ENCODE assay signal across 7 cellular contexts in genomic region chr9:125241863-125242739, GRCh38. TPM values are rescaled to one million over a fixed set of nuclear protein-coding genes. Genes with fewer than 3 reads are reported as not detected.
A peak's percentile ranks its signal among the peaks of the same experiment; 100 is the strongest.
DNase-seq lines count a peak whose midpoint lies in the region; ATAC-seq and TF ChIP-seq lines count a peak whose summit lies in the region.

No MANE protein-coding gene starts in this region.

- H3K4me3 Mint-ChIP-seq in GM23338 = peak overlapping the region; percentile 91
- peak overlapping the region; percentile 96 for H3K4me3 Mint-ChIP-seq in central memory CD8-positive, alpha-beta T cell

- peak; percentile 22 for ATAC-seq in GM23338
- peak; percentile 6 for ATAC-seq in central memory CD8-positive, alpha-beta T cell (replicated peaks; ENCODE audit: extremely low read depth, poor library complexity, severe bottlenecking)

- H3K27me3 Mint-ChIP-seq in GM23338 (ENCODE audit: insufficient read depth, low read depth, poor library complexity) = peaks cover 12% of the 10 kb centered on the region
- no peaks in the 10 kb centered on the region for H3K27me3 Mint-ChIP-seq in central memory CD8-positive, alpha-beta T cell

- TF ChIP-seq CTCF in GM13976 (IDR thresholded peaks at IDR 0.05; ENCODE audit: borderline replicate concordance, control extremely low read depth, extremely low read depth, insufficient read depth, missing control alignments) (no peak), GM23338 (conservative IDR thresholded peaks at IDR 0.05; ENCODE audit: low read depth in 2 of 2) (no peak), OCI-LY7 (conservative IDR thresholded peaks at IDR 0.05; ENCODE audit: low read length) (no peak), liver (IDR thresholded peaks at IDR 0.05; ENCODE audit: low read depth, low read length, missing input control) (no peak)

- intact Hi-C loops in OCI-LY7 (cut with micrococcal nuclease; ENCODE audit: unreplicated experiment) = loop anchor here (1.0 to 5.0 kb wide), 3 partner anchors 53 to 375 kb away; partner anchors contain the start of gene PPP6C

- DNase-seq in GM13976 (ENCODE audit: low spot score) (peak; percentile 32), GM23338 (ENCODE audit: low spot score) (no peak), OCI-LY7 (ENCODE audit: low spot score) (no peak), superior temporal gyrus (ENCODE audit: extremely low spot score) (peak; percentile 10), SKM-1 treated with dmso at 0.1 percent for 144 hours (lab: John Stamatoyannopoulos, UW; ENCODE audit: unreplicated experiment) (no peak)
- DNase-seq in central memory CD8-positive, alpha-beta T cell (ENCODE audit: low spot score in 2 of 2) = no peak

- H3K9me3 ChIP-seq in OCI-LY7 (ENCODE audit: low read length) (no peaks in the 10 kb centered on the region), liver (ENCODE audit: control insufficient read depth in 4 of 4, low read length in 3 of 4) (no peaks in the 10 kb centered on the region)

- H3K4me1 ChIP-seq in GM23338 (ENCODE audit: insufficient read depth) (peaks cover 17% of the 10 kb centered on the region; the same call in 1 of the 2 replicates), OCI-LY7 (ENCODE audit: insufficient read depth, low read length, poor library complexity, severe bottlenecking) (peaks cover 32% of the 10 kb centered on the region), liver (ENCODE audit: control insufficient read depth in 4 of 4, insufficient read depth in 4 of 4, low read length in 3 of 4) (peaks cover 2 to 34% (median 28%) of the 10 kb centered on the region in 4 donors)

- H3K4me3 ChIP-seq in GM23338 (peak overlapping the region; percentile 75), OCI-LY7 (ENCODE audit: low read depth, low read length, poor library complexity, severe bottlenecking) (peak overlapping the region; percentile 96), liver (ENCODE audit: low read depth in 1 of 3, low read length in 3 of 3) (peak overlapping the region; percentile 42 to 94 (median 90))

- in situ Hi-C loops in GM13976 (cut with MboI; ENCODE audit: low sequenced_read_pairs, unreplicated experiment) = no loop called here

- no peak for TF ChIP-seq RAD21 in liver (IDR thresholded peaks at IDR 0.05)

- peaks cover 33% of the 10 kb centered on the region for H4K20me1 ChIP-seq in GM23338 (replicated peaks; ENCODE audit: insufficient read depth)
- H4K20me1 ChIP-seq in OCI-LY7 (ENCODE audit: insufficient read depth, low read length) = peaks cover 33% of the 10 kb centered on the region

- no peaks in the 10 kb centered on the region for H3K9me2 ChIP-seq in GM23338 (ENCODE audit: insufficient read depth)
- H3K9me2 ChIP-seq in OCI-LY7 (ENCODE audit: insufficient read depth, low read length) = no peaks in the 10 kb centered on the region

- 18% methylated on average over 27 of the region's 27 CpGs for WGBS in liver

- peak overlapping the region; percentile 85 to 95 for H3K9ac ChIP-seq in liver (ENCODE audit: low read depth in 1 of 2, low read length in 2 of 2)

- H3K4me1 Mint-ChIP-seq in GM23338 = peaks cover 12% of the 10 kb centered on the region
- peaks cover 28% of the 10 kb centered on the region for H3K4me1 Mint-ChIP-seq in central memory CD8-positive, alpha-beta T cell

- peak overlapping the region; percentile 63; the same call in 1 of the 2 replicates for H2AFZ ChIP-seq in GM23338
- peak overlapping the region; percentile 64; the same call in 1 of the 2 replicates for H2AFZ ChIP-seq in OCI-LY7 (ENCODE audit: low read length)

- H3K9me3 Mint-ChIP-seq in GM23338 = peaks cover 4% of the 10 kb centered on the region; the same call in 2 of the 3 replicates
- no peaks in the 10 kb centered on the region for H3K9me3 Mint-ChIP-seq in central memory CD8-positive, alpha-beta T cell

- H3F3A ChIP-seq in GM23338 (replicated peaks; ENCODE audit: low read depth) = peaks cover 29% of the 10 kb centered on the region

- POLR2A ChIA-PET in OCI-LY7 (lab: Charles Lee) = interaction anchor here (0.5 to 3.9 kb wide), 21 partner anchors 9 to 1605 kb away, joined by 3 to 28 read pairs (median 5); partner anchors contain the start of gene GAPVD1

- H3K79me2 ChIP-seq in GM23338 (replicated peaks; ENCODE audit: insufficient read depth) (peaks cover 39% of the 10 kb centered on the region), OCI-LY7 (ENCODE audit: insufficient read depth, low read depth, low read length) (peaks cover 51% of the 10 kb centered on the region)

- H3K4me2 ChIP-seq in GM23338 (peak overlapping the region; percentile 82), OCI-LY7 (ENCODE audit: low read length) (peak overlapping the region; percentile 99)

- peak overlapping the region; percentile 98 for H3K27ac Mint-ChIP-seq in GM23338
- peak overlapping the region; percentile 99 for H3K27ac Mint-ChIP-seq in central memory CD8-positive, alpha-beta T cell (ENCODE audit: low read depth)

- TSS peak; percentile 98 for BruUV-seq in OCI-LY7 (replicated peaks; lab: Mats Ljungman, UMichigan)

- H3K27ac ChIP-seq in GM23338 (ENCODE audit: low read depth) (peak overlapping the region; percentile 85), OCI-LY7 (ENCODE audit: low read depth, low read length, poor library complexity, severe bottlenecking) (peak overlapping the region; percentile 58), liver (ENCODE audit: low read depth in 1 of 2, low read length in 2 of 2) (peak overlapping the region; percentile 79 to 92)

- H3K36me3 ChIP-seq in GM23338 (ENCODE audit: insufficient read depth) (peaks cover 28% of the 10 kb centered on the region), OCI-LY7 (ENCODE audit: insufficient read depth, low read length) (peaks cover 39% of the 10 kb centered on the region), liver (ENCODE audit: control insufficient read depth in 4 of 4, insufficient read depth in 3 of 4, low read depth in 1 of 4, low read length in 3 of 4) (peaks cover 0 to 22% (median 18%) of the 10 kb centered on the region in 4 donors)

- H3K36me3 Mint-ChIP-seq in GM23338 (ENCODE audit: low read depth) = peaks cover 41% of the 10 kb centered on the region
- peaks cover 52% of the 10 kb centered on the region for H3K36me3 Mint-ChIP-seq in central memory CD8-positive, alpha-beta T cell (ENCODE audit: insufficient read depth)

- H3K27me3 ChIP-seq in GM23338 (ENCODE audit: insufficient read depth) = no peaks in the 10 kb centered on the region
- H3K27me3 ChIP-seq in liver (ENCODE audit: control insufficient read depth in 4 of 4, insufficient read depth in 4 of 4, low read length in 3 of 4) = no peaks in the 10 kb centered on the region

- CTCF ChIA-PET in OCI-LY7 (lab: Charles Lee; ENCODE audit: unreplicated experiment) = interaction anchor here (0.6 kb wide), 2 partner anchors 137 to 165 kb away, joined by 3 read pairs; no protein-coding TSS in a partner anchor

TF ChIP-seq in GM23338, 12 proteins besides CTCF, POLR2A, EP300 and RAD21 (continues in another document):
- TF ChIP-seq EZH2 (IDR thresholded peaks at IDR 0.05; ENCODE audit: low read depth, unreplicated experiment) = no peak

TF ChIP-seq in liver, 16 proteins besides CTCF, POLR2A, EP300 and RAD21:
- TF ChIP-seq JUND (IDR thresholded peaks at IDR 0.05) = no peak
- no peak for TF ChIP-seq FOXA2 (IDR thresholded peaks at IDR 0.05)
- peak in 1 of 2 donors; percentile 27 for TF ChIP-seq HNF4A (conservative IDR thresholded peaks at IDR 0.05)
- no peak for TF ChIP-seq SP1 (IDR thresholded peaks at IDR 0.05)
- peak; percentile 15 for TF ChIP-seq TAF1 (conservative IDR thresholded peaks at IDR 0.05)
- peak; percentile 28 to 58 for TF ChIP-seq RXRA (IDR thresholded peaks at IDR 0.05)
- TF ChIP-seq YY1 (IDR thresholded peaks at IDR 0.05) = peak; percentile 83
TF ChIP-seq in liver: peak in this region for 4.

RNA-seq across cellular contexts. Expression of gene HSPA5, which starts 1.0 kb away (rescaled TPM):
- total RNA-seq in GM23338 (2014; rRNA removed; shearing (Covaris generic)) = 259 and 281 TPM in 2 replicates
- polyA plus RNA-seq in GM23338 (2016; fragmentation: Nextera tagmentation; extraction: Ambion mirVana) = 225 and 265 TPM in 2 replicates
- total RNA-seq in OCI-LY7 (2014; rRNA removed; shearing (Covaris generic)) = 49.0 and 52.1 TPM in 2 replicates
- total RNA-seq in OCI-LY7 (2022) = 115 and 150 TPM in 2 replicates
- total RNA-seq in liver = 100 to 1,000 TPM; 108 to 342 TPM
- polyA plus RNA-seq in liver = 100 to 1,000 TPM; 135 to 338 TPM

RNA-seq across cellular contexts. Expression of gene GAPVD1, which starts 19.5 kb away (rescaled TPM):
- total RNA-seq in GM23338 (2014; rRNA removed; shearing (Covaris generic)) = 34.6 and 36.4 TPM in 2 replicates
- polyA plus RNA-seq in GM23338 (2016; fragmentation: Nextera tagmentation; extraction: Ambion mirVana) (15.1 and 19.2 TPM in 2 replicates), liver (1 to 10 TPM; 5.5 to 9.9 TPM)
- 29.6 and 36.0 TPM in 2 replicates for total RNA-seq in OCI-LY7 (2014; rRNA removed; shearing (Covaris generic))
- total RNA-seq in OCI-LY7 (2022) (41.1 and 44.5 TPM in 2 replicates), liver (10 to 100 TPM; 47.4 to 89.7 TPM)

RNA-seq across cellular contexts. Expression of gene RABEPK, which starts 41.8 kb away (rescaled TPM):
- 19.3 and 25.8 TPM in 2 replicates for total RNA-seq in GM23338 (2014; rRNA removed; shearing (Covaris generic))
- 28.5 and 32.7 TPM in 2 replicates for polyA plus RNA-seq in GM23338 (2016; fragmentation: Nextera tagmentation; extraction: Ambion mirVana)
- 16.2 and 27.0 TPM in 2 replicates for total RNA-seq in OCI-LY7 (2014; rRNA removed; shearing (Covaris generic))
- total RNA-seq in OCI-LY7 (2022) = 22.9 and 23.9 TPM in 2 replicates
- total RNA-seq in liver = 10 to 100 TPM; 12.7 to 20.7 TPM
- 10 to 100 TPM; 20.5 to 23.9 TPM for polyA plus RNA-seq in liver

RNA-seq across cellular contexts. Expression of gene PPP6C, which starts 52.5 kb away (rescaled TPM):
- total RNA-seq in GM23338 (2014; rRNA removed; shearing (Covaris generic)) = 46.4 and 55.0 TPM in 2 replicates
- polyA plus RNA-seq in GM23338 (2016; fragmentation: Nextera tagmentation; extraction: Ambion mirVana) (31.9 and 32.7 TPM in 2 replicates), liver (10 to 100 TPM; 10.1 to 14.3 TPM)
- 18.9 and 21.4 TPM in 2 replicates for total RNA-seq in OCI-LY7 (2014; rRNA removed; shearing (Covaris generic))
- total RNA-seq in OCI-LY7 (2022) (51.9 and 55.1 TPM in 2 replicates), liver (10 to 100 TPM; 10.1 to 14.8 TPM)

Comparison
In these comparisons a context has a peak if more than half of its experiments do, and no peak if none do; other contexts are left out.
1. DNase-seq: peak in GM13976 (single experiment) and superior temporal gyrus (single experiment); none in GM23338 (single experiment), OCI-LY7 (single experiment), central memory CD8-positive, alpha-beta T cell (0 of 2) and SKM-1 treated with dmso at 0.1 percent for 144 hours (single experiment).
2. Peak in every context shown above with its lines, with median percentiles within 50 percentile points of each other: H3K27ac ChIP-seq and H3K4me3 ChIP-seq.